15 cellular contexts compared by ENCODE assay signal in the genomic region with DNA sequence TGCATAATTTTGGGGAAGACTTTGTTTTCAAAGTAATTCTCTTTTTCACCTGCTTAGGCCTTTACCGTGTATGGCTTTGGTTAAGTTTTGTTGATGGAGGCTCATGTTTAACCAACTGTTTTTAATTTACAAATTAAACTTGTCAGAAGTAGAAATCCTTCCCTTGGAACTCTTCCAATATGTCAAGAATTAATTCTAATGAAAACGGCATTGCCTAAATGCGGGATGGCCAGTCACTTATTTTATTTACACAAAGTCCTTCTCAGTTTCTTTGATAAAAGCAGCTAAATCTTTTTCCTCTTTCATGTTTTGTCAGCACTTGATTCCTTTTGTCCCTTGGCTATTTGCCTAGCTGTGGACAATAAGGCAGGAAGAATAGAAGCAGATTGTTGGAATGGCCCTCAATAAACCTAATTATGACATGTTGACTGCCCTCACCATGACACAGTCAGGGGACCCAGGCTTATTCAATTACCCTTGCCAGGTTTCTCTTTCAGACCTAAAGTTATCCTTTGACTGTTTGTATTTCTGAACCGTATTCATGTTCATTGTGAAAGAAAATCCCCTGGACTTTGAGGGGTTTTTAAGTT.
DNase-seq lines count a peak whose midpoint lies in the region; ATAC-seq lines count a peak whose summit lies in the region.
"Had no signal": no experiment of that assay in that cellular context is flagged by ENCODE, and none has a peak within 500 bp of the region (broad histone marks: within the 10 kb centered on the region; RNA-seq: fewer than 3 reads in every experiment).

No MANE protein-coding gene starts in this region.

- DNase-seq in DMS153 treated with DMSO at 0.1 percent for 48 hours (lab: John Stamatoyannopoulos, UW; ENCODE audit: unreplicated experiment): peak; percentile 79
- peak; percentile 80 for DNase-seq in NCI-H1417 treated with DMSO at 0.1 percent for 48 hours (lab: John Stamatoyannopoulos, UW)
- DNase-seq in NCI-H774 (lab: John Stamatoyannopoulos, UW): peak; percentile 82
- DNase-seq in midbrain (lab: John Stamatoyannopoulos, UW): peak; percentile 21
- DNase-seq in NCI-H187 (lab: John Stamatoyannopoulos, UW): no peak
- no peak for DNase-seq in activated naive CD4-positive, alpha-beta T cell (lab: John Stamatoyannopoulos, UW)
- DNase-seq: activated naive CD4-positive, alpha-beta T cell treated with anti-CD3 and anti-CD28 coated beads for 36 hours; activated T-cell treated with anti-CD3 and anti-CD28 coated beads, Interleukin-2, amount 50 U/mL, for 48 hours; GF-D8; Kasumi-1; Peyer's patch; posterior cingulate gyrus; T-cell had no signal

- ATAC-seq in HG03135 (IDR thresholded peaks at IDR 0.05; ENCODE audit: unreplicated experiment): no peak
- ATAC-seq: left lobe of liver, T-cell had no signal

Comparison
In these comparisons a context has a peak if more than half of its experiments do, and no peak if none do; other contexts are left out.
1. DNase-seq: peak in DMS153 treated with DMSO at 0.1 percent for 48 hours (single experiment), NCI-H1417 treated with DMSO at 0.1 percent for 48 hours (single experiment), NCI-H774 (single experiment) and midbrain (single experiment); none in NCI-H187 (0 of 2) and activated naive CD4-positive, alpha-beta T cell (0 of 4).